ENCODE assay signal across 8 cellular contexts in the genomic region with DNA sequence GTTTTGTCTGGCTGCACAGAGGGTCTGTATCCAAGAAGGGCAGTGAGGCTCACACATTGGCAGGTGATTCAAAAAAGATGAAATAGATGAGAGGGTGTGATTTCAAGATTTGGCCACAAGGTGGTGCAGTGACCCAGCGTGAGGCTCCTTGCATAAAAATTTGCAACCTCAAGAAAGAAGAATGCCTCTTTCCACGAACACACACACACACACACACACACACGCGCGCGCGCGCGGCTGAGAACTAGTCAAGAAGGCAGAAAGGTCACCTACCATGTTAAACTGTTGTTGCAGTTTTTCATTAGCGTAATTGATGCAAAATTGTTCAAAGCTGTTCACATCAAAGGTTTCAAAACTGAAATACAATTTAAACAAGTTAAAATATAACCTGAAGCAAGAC. TPM values are rescaled to one million over a fixed set of nuclear protein-coding genes. Genes with fewer than 3 reads are reported as not detected.
DNase-seq lines count a peak whose midpoint lies in the region; ATAC-seq and TF ChIP-seq lines count a peak whose summit lies in the region.

No MANE protein-coding gene starts in this region.

- ATAC-seq in RWPE2 (ENCODE audit: low read depth), result no peak

- H3K36me3 ChIP-seq in RWPE2 (ENCODE audit: low read depth) (peaks cover 54% of the 10 kb centered on the region), suprapubic skin (no peaks in the 10 kb centered on the region)

- TF ChIP-seq CTCF in RWPE2 (IDR thresholded peaks at IDR 0.05; ENCODE audit: poor library complexity, severe bottlenecking) (peak; percentile 98), fibroblast of the aortic adventitia (IDR thresholded peaks at IDR 0.05; ENCODE audit: insufficient read depth, low read length) (peak; percentile 69), suprapubic skin (IDR thresholded peaks at IDR 0.05) (peak; percentile 72 to 75)

- H3K27ac ChIP-seq in RWPE2 (ENCODE audit: poor library complexity, severe bottlenecking), result no peak overlapping the region
- no peak overlapping the region for H3K27ac ChIP-seq in suprapubic skin

- intact Hi-C loops in activated T-helper 2 cell treated with anti-CD3 and anti-CD28 coated beads, Interferon-gamma antibody, Interleukin-2, Interleukin-4, amounts not matched to agents 10 μg/mL and 5 μg/mL and 100 μg/mL, durations not matched to agents 14 hours and 24 hours and 36 hours (cut with micrococcal nuclease), result loop anchor here (1.0 to 10.0 kb wide), 5 partner anchors 36 to 522 kb away; a partner anchor contains a TSS

- peak overlapping the region; percentile 54 for H3K4me3 Mint-ChIP-seq in activated T-helper 2 cell treated with anti-CD3 and anti-CD28 coated beads, Interferon-gamma antibody, Interleukin-2, Interleukin-4, amounts not matched to agents 10 μg/mL and 5 μg/mL and 100 μg/mL, durations not matched to agents 14 hours and 24 hours and 36 hours (ENCODE audit: low read depth)

- peak overlapping the region; percentile 77 for H3K27ac Mint-ChIP-seq in activated T-helper 2 cell treated with anti-CD3 and anti-CD28 coated beads, Interferon-gamma antibody, Interleukin-2, Interleukin-4, amounts not matched to agents 10 μg/mL and 5 μg/mL and 100 μg/mL, durations not matched to agents 14 hours and 24 hours and 36 hours

- no peak for TF ChIP-seq EP300 in suprapubic skin (IDR thresholded peaks at IDR 0.05)

- H3K27me3 Mint-ChIP-seq in activated T-helper 2 cell treated with anti-CD3 and anti-CD28 coated beads, Interferon-gamma antibody, Interleukin-2, Interleukin-4, amounts not matched to agents 10 μg/mL and 5 μg/mL and 100 μg/mL, durations not matched to agents 14 hours and 24 hours and 36 hours (ENCODE audit: low read depth), result no peaks in the 10 kb centered on the region

- peak; percentile 88 for DNase-seq in GM03348 (ENCODE audit: low spot score)
- peak; percentile 63 for DNase-seq in HuH-7.5 (ENCODE audit: low spot score)
- DNase-seq in RWPE2 (ENCODE audit: low spot score), result no peak
- DNase-seq in activated T-helper 2 cell treated with anti-CD3 and anti-CD28 coated beads, Interferon-gamma antibody, Interleukin-2, Interleukin-4, amounts not matched to agents 10 μg/mL and 5 μg/mL and 100 μg/mL, durations not matched to agents 14 hours and 24 hours and 36 hours (ENCODE audit: low spot score), result peak; percentile 68
- DNase-seq in fibroblast of the aortic adventitia (ENCODE audit: low read depth), result peak; percentile 89
- DNase-seq in occipital lobe (lab: John Stamatoyannopoulos, UW), result peak; percentile 50
- peak in 1 of 2 donors; percentile 81 for DNase-seq in suprapubic skin (ENCODE audit: low spot score in 2 of 2)
- no peak for DNase-seq in OCI-M2 (lab: John Stamatoyannopoulos, UW; ENCODE audit: unreplicated experiment)

- H3K36me3 Mint-ChIP-seq in activated T-helper 2 cell treated with anti-CD3 and anti-CD28 coated beads, Interferon-gamma antibody, Interleukin-2, Interleukin-4, amounts not matched to agents 10 μg/mL and 5 μg/mL and 100 μg/mL, durations not matched to agents 14 hours and 24 hours and 36 hours (ENCODE audit: low read depth), result no peaks in the 10 kb centered on the region

- H3K4me1 ChIP-seq in RWPE2 (ENCODE audit: insufficient read depth, poor library complexity, severe bottlenecking) (peaks cover 27% of the 10 kb centered on the region), suprapubic skin (peaks cover 18% of the 10 kb centered on the region)

- H3K9me3 Mint-ChIP-seq in activated T-helper 2 cell treated with anti-CD3 and anti-CD28 coated beads, Interferon-gamma antibody, Interleukin-2, Interleukin-4, amounts not matched to agents 10 μg/mL and 5 μg/mL and 100 μg/mL, durations not matched to agents 14 hours and 24 hours and 36 hours, result no peaks in the 10 kb centered on the region

- H3K4me3 ChIP-seq in RWPE2 (ENCODE audit: severe bottlenecking), result no peak overlapping the region
- H3K4me3 ChIP-seq in fibroblast of the aortic adventitia (ENCODE audit: low read depth, low read length), result no peak overlapping the region
- no peak overlapping the region for H3K4me3 ChIP-seq in suprapubic skin

- H3K27me3 ChIP-seq in RWPE2 (ENCODE audit: insufficient read depth, poor library complexity, severe bottlenecking) (no peaks in the 10 kb centered on the region), suprapubic skin (no peaks in the 10 kb centered on the region)

- H3K4me1 Mint-ChIP-seq in activated T-helper 2 cell treated with anti-CD3 and anti-CD28 coated beads, Interferon-gamma antibody, Interleukin-2, Interleukin-4, amounts not matched to agents 10 μg/mL and 5 μg/mL and 100 μg/mL, durations not matched to agents 14 hours and 24 hours and 36 hours (ENCODE audit: low read depth), result peaks cover 42% of the 10 kb centered on the region

- TF ChIP-seq POLR2A in suprapubic skin (IDR thresholded peaks at IDR 0.05), result no peak

- WGBS in suprapubic skin, result 3% methylated on average over 10 of the region's 10 CpGs

- no peaks in the 10 kb centered on the region for H3K9me3 ChIP-seq in RWPE2 (ENCODE audit: severe bottlenecking)
- H3K9me3 ChIP-seq in suprapubic skin, result no peaks in the 10 kb centered on the region

RNA-seq across cellular contexts. Expression of a gene that starts 39.2 kb away (rescaled TPM):
- 0.32 and 0.64 TPM in 2 replicates for total RNA-seq in activated T-helper 2 cell treated with anti-CD3 and anti-CD28 coated beads, Interferon-gamma antibody, Interleukin-2, Interleukin-4, amounts not matched to agents 10 μg/mL and 5 μg/mL and 100 μg/mL, durations not matched to agents 14 hours and 24 hours and 36 hours
- total RNA-seq in fibroblast of the aortic adventitia (ENCODE audit: low replicate concordance) (0.36 TPM in 1 of 2 replicates, not detected in the other), occipital lobe (1.2 TPM), suprapubic skin (10 to 100 TPM; 11.2 to 31.5 (median 14.9) TPM)

Comparison
In these comparisons a context has a peak if more than half of its experiments do, and no peak if none do; other contexts are left out.
1. DNase-seq: peak in GM03348 (single experiment), HuH-7.5 (single experiment), activated T-helper 2 cell treated with anti-CD3 and anti-CD28 coated beads, Interferon-gamma antibody, Interleukin-2, Interleukin-4, amounts not matched to agents 10 μg/mL and 5 μg/mL and 100 μg/mL, durations not matched to agents 14 hours and 24 hours and 36 hours (single experiment), fibroblast of the aortic adventitia (single experiment) and occipital lobe (single experiment); none in RWPE2 (single experiment) and OCI-M2 (single experiment).
2. Peak in every context shown above with its lines, with median percentiles within 50 percentile points of each other: CTCF ChIP-seq.